ENCODE assay signal across 19 cellular contexts in the genomic region with DNA sequence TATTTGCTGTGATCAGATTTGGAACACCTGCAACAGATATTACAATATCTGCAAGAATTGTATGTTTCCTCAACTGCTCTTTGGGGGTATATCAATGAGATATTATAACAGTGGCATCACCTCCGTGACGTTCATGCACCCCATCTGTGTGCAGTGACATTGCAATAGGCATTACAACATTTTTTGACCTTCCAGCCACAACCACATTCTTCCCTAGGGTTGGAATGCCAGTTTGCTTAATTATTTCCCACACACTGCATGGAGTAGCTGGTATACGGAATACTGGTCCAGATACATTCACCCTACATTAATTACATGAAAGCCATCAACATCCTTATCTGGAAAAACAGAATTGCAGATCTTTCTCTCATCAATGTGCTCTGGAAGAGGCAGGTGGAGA. TPM values are rescaled to one million over a fixed set of nuclear protein-coding genes. Genes with fewer than 3 reads are reported as not detected.
A peak's percentile ranks its signal among the peaks of the same experiment; 100 is the strongest.
DNase-seq lines count a peak whose midpoint lies in the region; ATAC-seq, FAIRE-seq and TF ChIP-seq lines count a peak whose summit lies in the region.
"Had no signal": no experiment of that assay in that cellular context is flagged by ENCODE, and none has a peak within 500 bp of the region (broad histone marks: within the 10 kb centered on the region; RNA-seq: fewer than 3 reads in every experiment).

No MANE protein-coding gene starts in this region.

- no peaks in the 10 kb centered on the region for H3K27me3 ChIP-seq in osteoblast (ENCODE audit: insufficient read depth, low read length)

- no peak overlapping the region for H3K4me2 ChIP-seq in osteoblast (ENCODE audit: insufficient read depth, low read length)

- in situ Hi-C loops in ACHN (cut with HindIII; ENCODE audit: low pct_ligation_motif_present, low pct_unique_long_range_greater_than_20kb, low sequenced_read_pairs) = no loop called here

- H4K20me1 ChIP-seq in osteoblast (ENCODE audit: insufficient read depth, low read length) = no peaks in the 10 kb centered on the region

- H3K4me1 ChIP-seq in osteoblast (ENCODE audit: insufficient read depth, low read length) = no peaks in the 10 kb centered on the region
- H3K4me1 ChIP-seq in mucosa of descending colon (ENCODE audit: low read depth) = no peaks in the 10 kb centered on the region
- H3K4me1 ChIP-seq: HAP-1 had no signal

- H3K79me2 ChIP-seq in osteoblast (ENCODE audit: insufficient read depth, low read length) = no peaks in the 10 kb centered on the region

- no peak overlapping the region for H2AFZ ChIP-seq in osteoblast (ENCODE audit: low read length)

- TF ChIP-seq CTCF in osteoblast (IDR thresholded peaks at IDR 0.05; ENCODE audit: extremely low read depth, low read depth, low read length) (no peak), D721Med (IDR thresholded peaks at IDR 0.05; ENCODE audit: insufficient read depth, missing control alignments) (no peak), mucosa of descending colon (IDR thresholded peaks at IDR 0.05) (no peak)

- H3K36me3 ChIP-seq in osteoblast (ENCODE audit: insufficient read depth, low read length) (no peaks in the 10 kb centered on the region), mucosa of descending colon (ENCODE audit: low read depth) (no peaks in the 10 kb centered on the region)
- H3K36me3 ChIP-seq: HAP-1 had no signal

- H3K9me3 ChIP-seq in osteoblast (ENCODE audit: low read depth, low read length) (no peaks in the 10 kb centered on the region), mucosa of descending colon (peaks cover under 1% of the 10 kb centered on the region)
- H3K9me3 ChIP-seq: HAP-1 had no signal

- DNase-seq in ACHN (peak; percentile 84), RCC 7860 (ENCODE audit: low spot score) (no peak), kidney tubule cell (ENCODE audit: low spot score) (peak; percentile 64), osteoblast (ENCODE audit: insufficient read length, low spot score, missing footprints) (no peak), D721Med (ENCODE audit: insufficient read length, low spot score) (no peak), mucosa of descending colon (no peak)
- DNase-seq: Calu3; CD4-positive, alpha-beta memory T cell; COR-L47; DMS153; DND-41; GOT3; HFFc6 had no signal

- no peak for ATAC-seq in mucosa of descending colon

- intact Hi-C loops in mucosa of descending colon (cut with DNase I, micrococcal nuclease) = no loop called here

- H3K4me3 ChIP-seq in osteoblast (ENCODE audit: insufficient read depth, low read length) (no peak overlapping the region), mucosa of descending colon (no peak overlapping the region)
- H3K4me3 ChIP-seq: HAP-1 had no signal

- no peak overlapping the region for H3K27ac ChIP-seq in osteoblast (ENCODE audit: low read depth, low read length)
- H3K27ac ChIP-seq: 22Rv1 had no signal

- FAIRE-seq in RCC 7860 (lab: Jason Lieb, UNC) (peak; percentile 86), D721Med (lab: Jason Lieb, UNC) (no peak)
- FAIRE-seq: A204.1, G401.6, GM12892, H54 had no signal

RNA-seq across cellular contexts. Expression of a gene that starts 42.3 kb away (rescaled TPM):
- total RNA-seq in osteoblast (14.5 and 16.2 TPM in 2 replicates), mucosa of descending colon (10 to 100 TPM in 1 of 3 donors, 1 to 10 TPM in 2; 5.9 to 11.4 (median 9.6) TPM)

Comparison
In these comparisons a context has a peak if more than half of its experiments do, and no peak if none do; other contexts are left out.
1. DNase-seq: peak in ACHN (single experiment) and kidney tubule cell (single experiment); none in RCC 7860 (single experiment), osteoblast (single experiment), D721Med (single experiment) and mucosa of descending colon (0 of 3).